8 cellular contexts compared by ENCODE assay signal in the genomic region with DNA sequence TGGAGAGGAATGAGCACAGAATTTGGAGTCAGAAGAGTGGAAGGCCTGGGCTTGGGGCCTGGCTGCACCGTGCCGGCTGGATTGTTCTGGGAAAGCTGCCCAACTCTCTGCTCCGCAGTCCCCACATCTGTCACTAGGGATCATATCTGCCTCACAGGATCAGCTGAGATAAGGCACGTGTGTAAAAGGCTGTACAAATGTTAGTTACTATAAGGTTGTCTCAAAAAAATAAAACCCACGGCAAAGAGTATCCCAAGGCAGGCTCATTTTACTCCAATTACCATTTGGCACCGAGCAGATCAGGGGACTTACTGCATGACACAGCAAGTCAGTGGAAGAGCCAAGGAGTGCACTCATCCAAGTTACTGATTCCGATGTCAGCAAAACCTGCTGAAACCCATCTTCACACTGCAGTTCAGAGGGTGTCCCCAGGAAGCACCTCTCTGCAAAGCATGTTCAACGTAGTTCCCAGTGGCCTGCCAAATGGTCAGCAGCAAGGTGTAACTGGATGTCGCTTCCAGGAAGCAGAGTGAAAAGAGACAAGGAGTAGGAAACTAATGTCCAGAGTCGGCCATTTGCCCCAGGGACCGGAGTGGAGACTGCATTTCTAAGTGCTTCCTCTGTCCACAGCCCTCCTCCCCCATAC. TPM values are rescaled to one million over a fixed set of nuclear protein-coding genes. Genes with fewer than 3 reads are reported as not detected.
DNase-seq lines count a peak whose midpoint lies in the region; ATAC-seq lines count a peak whose summit lies in the region.

No MANE protein-coding gene starts in this region.

- H3K27ac Mint-ChIP-seq in activated naive CD4-positive, alpha-beta T cell treated with anti-CD3 and anti-CD28 coated beads for 36 hours = no peak overlapping the region

- ATAC-seq in right cardiac atrium (peak; percentile 24 to 57), GM21786 (IDR thresholded peaks at IDR 0.05; ENCODE audit: unreplicated experiment) (no peak)

- H3K4me3 ChIP-seq in right cardiac atrium (ENCODE audit: low read length) (no peak overlapping the region), skeletal muscle tissue (ENCODE audit: low read length in 3 of 3) (peak overlapping the region; percentile 2 to 64 (median 52))

- 13% methylated on average over 11 of the region's 11 CpGs for WGBS in right cardiac atrium

- H3K4me3 Mint-ChIP-seq in activated naive CD4-positive, alpha-beta T cell treated with anti-CD3 and anti-CD28 coated beads for 36 hours = no peak overlapping the region

- CTCF ChIA-PET in activated naive CD4-positive, alpha-beta T cell treated with anti-CD3 and anti-CD28 coated beads for 36 hours (lab: Charles Lee) = interaction anchor here (1.0 to 1.1 kb wide), 2 partner anchors 28 to 583 kb away, joined by 3 read pairs; no protein-coding TSS in a partner anchor

- H3K4me1 Mint-ChIP-seq in activated naive CD4-positive, alpha-beta T cell treated with anti-CD3 and anti-CD28 coated beads for 36 hours (ENCODE audit: low read depth) = peaks cover 16% of the 10 kb centered on the region

- H3K4me1 ChIP-seq in right cardiac atrium (ENCODE audit: control insufficient read depth, insufficient read depth, low read length) (peaks cover 10% of the 10 kb centered on the region), skeletal muscle tissue (ENCODE audit: control insufficient read depth in 3 of 3, insufficient read depth in 3 of 3, low read length in 3 of 3) (peaks cover 34 to 45% (median 39%) of the 10 kb centered on the region in 3 donors)

- H3K27me3 ChIP-seq in right cardiac atrium (ENCODE audit: control insufficient read depth, insufficient read depth) (no peaks in the 10 kb centered on the region), skeletal muscle tissue (ENCODE audit: control insufficient read depth in 3 of 3, insufficient read depth in 3 of 3, low read length in 3 of 3) (no peaks in the 10 kb centered on the region)

- H3K27ac ChIP-seq in right cardiac atrium (ENCODE audit: low read length) (peak overlapping the region; percentile 22), skeletal muscle tissue (ENCODE audit: low read depth, low read length) (peak overlapping the region; percentile 99)

- no peaks in the 10 kb centered on the region for H3K36me3 Mint-ChIP-seq in activated naive CD4-positive, alpha-beta T cell treated with anti-CD3 and anti-CD28 coated beads for 36 hours (ENCODE audit: low read depth)

- peak overlapping the region; percentile 45 to 75 (median 75) for H3K9ac ChIP-seq in skeletal muscle tissue (ENCODE audit: low read depth in 1 of 3, low read length in 3 of 3)

- H3K36me3 ChIP-seq in skeletal muscle tissue (ENCODE audit: control insufficient read depth in 3 of 3, insufficient read depth in 3 of 3, low read length in 3 of 3) = no peaks in the 10 kb centered on the region

- peak; percentile 22 for DNase-seq in activated naive CD4-positive, alpha-beta T cell treated with anti-CD3 and anti-CD28 coated beads for 36 hours
- no peak for DNase-seq in activated naive CD4-positive, alpha-beta T cell treated with anti-CD3 and anti-CD28 coated beads, Interleukin-2, amount 50 U/mL, for 16 hours
- DNase-seq in anterior cingulate cortex (lab: John Stamatoyannopoulos, UW) = peak in 48 of 58 donors; percentile 16 to 77 (median 44)
- DNase-seq in right cardiac atrium = peak; percentile 65 to 87 (median 86)
- no peak for DNase-seq in activated effector memory CD4-positive, alpha-beta T cell treated with Interleukin-2 at 50 U/mL for 16 hours
- no peak for DNase-seq in activated CD4-positive, alpha-beta T cell treated with anti-CD3 and anti-CD28 coated beads for 4 hours

- no peaks in the 10 kb centered on the region for H3K9me3 Mint-ChIP-seq in activated naive CD4-positive, alpha-beta T cell treated with anti-CD3 and anti-CD28 coated beads for 36 hours

- H3K27me3 Mint-ChIP-seq in activated naive CD4-positive, alpha-beta T cell treated with anti-CD3 and anti-CD28 coated beads for 36 hours (ENCODE audit: low read depth) = no peaks in the 10 kb centered on the region

- H3K9me3 ChIP-seq in right cardiac atrium (ENCODE audit: control insufficient read depth, low read length) (no peaks in the 10 kb centered on the region), skeletal muscle tissue (ENCODE audit: control insufficient read depth in 3 of 3, low read length in 3 of 3) (no peaks in the 10 kb centered on the region)

- intact Hi-C loops in activated naive CD4-positive, alpha-beta T cell treated with anti-CD3 and anti-CD28 coated beads for 36 hours (cut with micrococcal nuclease) = no loop called here
- intact Hi-C loops in right cardiac atrium (cut with DNase I) = no loop called here

RNA-seq across cellular contexts. Expression of a gene that starts 18.1 kb away (rescaled TPM):
- total RNA-seq in activated naive CD4-positive, alpha-beta T cell treated with anti-CD3 and anti-CD28 coated beads for 36 hours = 10 to 100 TPM; 47.2 to 48.9 TPM
- total RNA-seq in right cardiac atrium = 10 to 100 TPM; 29.3 to 40.2 (median 31.8) TPM
- 22.2 TPM for polyA plus RNA-seq in right cardiac atrium
- total RNA-seq in skeletal muscle tissue = 25.6 TPM

RNA-seq across cellular contexts. Expression of a gene that starts 24.6 kb away (rescaled TPM):
- not detected for total RNA-seq in activated naive CD4-positive, alpha-beta T cell treated with anti-CD3 and anti-CD28 coated beads for 36 hours
- total RNA-seq in right cardiac atrium = 1 to 10 TPM; 1.3 to 3.2 (median 2.1) TPM
- polyA plus RNA-seq in right cardiac atrium = 2.0 TPM
- total RNA-seq in skeletal muscle tissue = 1.6 TPM

Comparison
In these comparisons a context has a peak if more than half of its experiments do, and no peak if none do; other contexts are left out.
1. DNase-seq: peak in activated naive CD4-positive, alpha-beta T cell treated with anti-CD3 and anti-CD28 coated beads for 36 hours (single experiment), anterior cingulate cortex (48 of 58) and right cardiac atrium (3 of 3); none in activated naive CD4-positive, alpha-beta T cell treated with anti-CD3 and anti-CD28 coated beads, Interleukin-2, amount 50 U/mL, for 16 hours (single experiment), activated effector memory CD4-positive, alpha-beta T cell treated with Interleukin-2 at 50 U/mL for 16 hours (single experiment) and activated CD4-positive, alpha-beta T cell treated with anti-CD3 and anti-CD28 coated beads for 4 hours (0 of 2).